ENCODE assay signal across 8 cellular contexts in the genomic region with DNA sequence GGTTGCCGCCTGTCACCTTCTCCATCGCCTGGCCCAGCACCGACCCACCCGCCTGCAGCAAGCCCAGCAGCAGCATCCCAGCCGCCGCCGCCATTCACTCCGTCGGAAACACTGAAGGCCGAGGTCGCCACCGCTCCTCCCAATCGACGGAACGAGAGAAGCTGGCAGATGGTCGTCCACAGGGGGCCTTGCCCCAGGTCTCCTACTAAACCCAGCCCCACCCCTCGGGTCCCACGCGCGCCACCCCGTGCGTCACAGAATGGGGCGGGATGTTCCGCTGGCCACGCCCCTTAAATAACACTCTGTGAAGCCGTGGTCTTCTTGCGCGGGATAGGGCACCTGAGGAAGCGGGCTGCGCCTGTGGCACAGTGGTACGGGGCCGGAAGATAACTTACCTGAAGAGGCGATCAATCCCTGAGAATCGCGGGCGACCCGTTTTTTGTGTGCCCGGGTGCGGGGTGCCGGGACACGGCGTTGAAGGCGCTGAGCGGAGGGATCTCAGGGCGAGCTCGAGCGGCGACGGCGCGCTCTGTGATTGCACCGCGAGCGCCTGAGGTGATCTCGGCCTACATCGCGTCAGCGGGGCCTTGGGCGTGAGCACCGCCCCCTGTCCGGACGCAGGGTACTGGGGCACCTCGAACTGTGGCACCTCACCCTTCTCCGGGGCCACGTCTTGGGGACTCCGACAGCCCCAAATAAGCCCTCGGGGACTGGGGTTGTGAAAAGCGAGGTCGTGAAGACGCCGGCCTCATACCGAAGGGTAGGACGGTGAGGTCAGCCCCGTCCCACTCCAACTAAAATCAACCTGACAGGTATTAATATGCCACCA.
DNase-seq lines count a peak whose midpoint lies in the region; ATAC-seq and TF ChIP-seq lines count a peak whose summit lies in the region.

A gene (minus strand): TSS at position 207 of the 829 bp plus-strand sequence. CDS start 113 bp downstream, at position 94.

- DNase-seq in GM10266 (ENCODE audit: extremely low spot score) (peak; percentile 93), NCI-H1092 treated with DMSO at 0.1 percent for 48 hours (lab: John Stamatoyannopoulos, UW) (peak; percentile 98), globus pallidus (ENCODE audit: low spot score) (peak; percentile 92), nucleus accumbens (lab: John Stamatoyannopoulos, UW) (peak; percentile 44 to 97 (median 90)), superior temporal gyrus (ENCODE audit: extremely low spot score) (peak; percentile 92)

- H3K27me3 Mint-ChIP-seq in activated naive CD4-positive, alpha-beta T cell treated with anti-CD3 and anti-CD28 coated beads, Interleukin-2, amount 50 U/mL, for 24 hours: no peaks in the 10 kb centered on the region

- peaks cover 4% of the 10 kb centered on the region for H3K36me3 Mint-ChIP-seq in activated naive CD4-positive, alpha-beta T cell treated with anti-CD3 and anti-CD28 coated beads, Interleukin-2, amount 50 U/mL, for 24 hours

- peak; percentile 91 for ATAC-seq in HG02623 (IDR thresholded peaks at IDR 0.05; ENCODE audit: unreplicated experiment)
- ATAC-seq in SK-N-SH treated with all-trans-retinoic acid at 6 μM for 48 hours: peak; percentile 90

- TF ChIP-seq CTCF in GM10266 (IDR thresholded peaks at IDR 0.05; ENCODE audit: control insufficient read depth, insufficient read depth, low read depth, missing control alignments): no peak

- peak within 1 kb of the TSS; percentile 98 for H3K4me3 Mint-ChIP-seq in activated naive CD4-positive, alpha-beta T cell treated with anti-CD3 and anti-CD28 coated beads, Interleukin-2, amount 50 U/mL, for 24 hours

- peak within 1 kb of the TSS; percentile 99 for H3K27ac Mint-ChIP-seq in activated naive CD4-positive, alpha-beta T cell treated with anti-CD3 and anti-CD28 coated beads, Interleukin-2, amount 50 U/mL, for 24 hours

- peaks cover 37% of the 10 kb centered on the region for H3K4me1 Mint-ChIP-seq in activated naive CD4-positive, alpha-beta T cell treated with anti-CD3 and anti-CD28 coated beads, Interleukin-2, amount 50 U/mL, for 24 hours

- H3K9me3 Mint-ChIP-seq in activated naive CD4-positive, alpha-beta T cell treated with anti-CD3 and anti-CD28 coated beads, Interleukin-2, amount 50 U/mL, for 24 hours: no peaks in the 10 kb centered on the region

TF ChIP-seq in SK-N-SH treated with all-trans-retinoic acid at 6 μM for 48 hours, 23 proteins besides CTCF, POLR2A, EP300 and RAD21 (continues in another document):
- no peak for TF ChIP-seq BACH2 (CRISPR knock-in tag; IDR thresholded peaks at IDR 0.05; ENCODE audit: borderline replicate concordance)
- no peak for TF ChIP-seq ZFP30 (CRISPR knock-in tag; IDR thresholded peaks at IDR 0.05)
- TF ChIP-seq, protein P1, sequence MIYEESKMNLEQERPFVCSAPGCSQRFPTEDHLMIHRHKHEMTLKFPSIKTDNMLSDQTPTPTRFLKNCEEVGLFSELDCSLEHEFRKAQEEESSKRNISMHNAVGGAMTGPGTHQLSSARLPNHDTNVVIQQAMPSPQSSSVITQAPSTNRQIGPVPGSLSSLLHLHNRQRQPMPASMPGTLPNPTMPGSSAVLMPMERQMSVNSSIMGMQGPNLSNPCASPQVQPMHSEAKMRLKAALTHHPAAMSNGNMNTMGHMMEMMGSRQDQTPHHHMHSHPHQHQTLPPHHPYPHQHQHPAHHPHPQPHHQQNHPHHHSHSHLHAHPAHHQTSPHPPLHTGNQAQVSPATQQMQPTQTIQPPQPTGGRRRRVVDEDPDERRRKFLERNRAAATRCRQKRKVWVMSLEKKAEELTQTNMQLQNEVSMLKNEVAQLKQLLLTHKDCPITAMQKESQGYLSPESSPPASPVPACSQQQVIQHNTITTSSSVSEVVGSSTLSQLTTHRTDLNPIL (CRISPR knock-in tag; IDR thresholded peaks at IDR 0.05; ENCODE audit: low read depth): no peak
- TF ChIP-seq ISL1 (CRISPR knock-in tag; IDR thresholded peaks at IDR 0.05): no peak
- TF ChIP-seq, protein P2, sequence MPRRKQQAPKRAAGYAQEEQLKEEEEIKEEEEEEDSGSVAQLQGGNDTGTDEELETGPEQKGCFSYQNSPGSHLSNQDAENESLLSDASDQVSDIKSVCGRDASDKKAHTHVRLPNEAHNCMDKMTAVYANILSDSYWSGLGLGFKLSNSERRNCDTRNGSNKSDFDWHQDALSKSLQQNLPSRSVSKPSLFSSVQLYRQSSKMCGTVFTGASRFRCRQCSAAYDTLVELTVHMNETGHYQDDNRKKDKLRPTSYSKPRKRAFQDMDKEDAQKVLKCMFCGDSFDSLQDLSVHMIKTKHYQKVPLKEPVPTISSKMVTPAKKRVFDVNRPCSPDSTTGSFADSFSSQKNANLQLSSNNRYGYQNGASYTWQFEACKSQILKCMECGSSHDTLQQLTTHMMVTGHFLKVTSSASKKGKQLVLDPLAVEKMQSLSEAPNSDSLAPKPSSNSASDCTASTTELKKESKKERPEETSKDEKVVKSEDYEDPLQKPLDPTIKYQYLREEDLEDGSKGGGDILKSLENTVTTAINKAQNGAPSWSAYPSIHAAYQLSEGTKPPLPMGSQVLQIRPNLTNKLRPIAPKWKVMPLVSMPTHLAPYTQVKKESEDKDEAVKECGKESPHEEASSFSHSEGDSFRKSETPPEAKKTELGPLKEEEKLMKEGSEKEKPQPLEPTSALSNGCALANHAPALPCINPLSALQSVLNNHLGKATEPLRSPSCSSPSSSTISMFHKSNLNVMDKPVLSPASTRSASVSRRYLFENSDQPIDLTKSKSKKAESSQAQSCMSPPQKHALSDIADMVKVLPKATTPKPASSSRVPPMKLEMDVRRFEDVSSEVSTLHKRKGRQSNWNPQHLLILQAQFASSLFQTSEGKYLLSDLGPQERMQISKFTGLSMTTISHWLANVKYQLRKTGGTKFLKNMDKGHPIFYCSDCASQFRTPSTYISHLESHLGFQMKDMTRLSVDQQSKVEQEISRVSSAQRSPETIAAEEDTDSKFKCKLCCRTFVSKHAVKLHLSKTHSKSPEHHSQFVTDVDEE (CRISPR knock-in tag; IDR thresholded peaks at IDR 0.05): peak; percentile 82; the same call in 1 of the 2 replicates
- TF ChIP-seq, protein P3, sequence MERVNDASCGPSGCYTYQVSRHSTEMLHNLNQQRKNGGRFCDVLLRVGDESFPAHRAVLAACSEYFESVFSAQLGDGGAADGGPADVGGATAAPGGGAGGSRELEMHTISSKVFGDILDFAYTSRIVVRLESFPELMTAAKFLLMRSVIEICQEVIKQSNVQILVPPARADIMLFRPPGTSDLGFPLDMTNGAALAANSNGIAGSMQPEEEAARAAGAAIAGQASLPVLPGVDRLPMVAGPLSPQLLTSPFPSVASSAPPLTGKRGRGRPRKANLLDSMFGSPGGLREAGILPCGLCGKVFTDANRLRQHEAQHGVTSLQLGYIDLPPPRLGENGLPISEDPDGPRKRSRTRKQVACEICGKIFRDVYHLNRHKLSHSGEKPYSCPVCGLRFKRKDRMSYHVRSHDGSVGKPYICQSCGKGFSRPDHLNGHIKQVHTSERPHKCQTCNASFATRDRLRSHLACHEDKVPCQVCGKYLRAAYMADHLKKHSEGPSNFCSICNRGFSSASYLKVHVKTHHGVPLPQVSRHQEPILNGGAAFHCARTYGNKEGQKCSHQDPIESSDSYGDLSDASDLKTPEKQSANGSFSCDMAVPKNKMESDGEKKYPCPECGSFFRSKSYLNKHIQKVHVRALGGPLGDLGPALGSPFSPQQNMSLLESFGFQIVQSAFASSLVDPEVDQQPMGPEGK (CRISPR knock-in tag; IDR thresholded peaks at IDR 0.05; ENCODE audit: borderline replicate concordance): peak; percentile 48; the same call in 1 of the 2 replicates
- TF ChIP-seq GLIS3 (CRISPR knock-in tag; IDR thresholded peaks at IDR 0.05): no peak
- 0 out of 2 replicates have a peak, but pooled peaks have one; percentile 23 for TF ChIP-seq CSDC2 (CRISPR knock-in tag; IDR thresholded peaks at IDR 0.05)
- no peak for TF ChIP-seq OSR1 (CRISPR knock-in tag; IDR thresholded peaks at IDR 0.05)
- no peak for TF ChIP-seq ZNF70 (CRISPR knock-in tag; IDR thresholded peaks at IDR 0.05)
- TF ChIP-seq TCF4 (CRISPR knock-in tag; IDR thresholded peaks at IDR 0.05; ENCODE audit: borderline replicate concordance): no peak; the same call in 1 of the 2 replicates
- TF ChIP-seq SNAI2 (CRISPR knock-in tag; IDR thresholded peaks at IDR 0.05): no peak
- TF ChIP-seq ESRRG (CRISPR knock-in tag; IDR thresholded peaks at IDR 0.05): no peak
- TF ChIP-seq ZC3H10 (CRISPR knock-in tag; IDR thresholded peaks at IDR 0.05): no peak
- peak; percentile 30; the same call in 1 of the 2 replicates for TF ChIP-seq TOX (CRISPR knock-in tag; IDR thresholded peaks at IDR 0.05; ENCODE audit: borderline replicate concordance)
- TF ChIP-seq, protein P4, sequence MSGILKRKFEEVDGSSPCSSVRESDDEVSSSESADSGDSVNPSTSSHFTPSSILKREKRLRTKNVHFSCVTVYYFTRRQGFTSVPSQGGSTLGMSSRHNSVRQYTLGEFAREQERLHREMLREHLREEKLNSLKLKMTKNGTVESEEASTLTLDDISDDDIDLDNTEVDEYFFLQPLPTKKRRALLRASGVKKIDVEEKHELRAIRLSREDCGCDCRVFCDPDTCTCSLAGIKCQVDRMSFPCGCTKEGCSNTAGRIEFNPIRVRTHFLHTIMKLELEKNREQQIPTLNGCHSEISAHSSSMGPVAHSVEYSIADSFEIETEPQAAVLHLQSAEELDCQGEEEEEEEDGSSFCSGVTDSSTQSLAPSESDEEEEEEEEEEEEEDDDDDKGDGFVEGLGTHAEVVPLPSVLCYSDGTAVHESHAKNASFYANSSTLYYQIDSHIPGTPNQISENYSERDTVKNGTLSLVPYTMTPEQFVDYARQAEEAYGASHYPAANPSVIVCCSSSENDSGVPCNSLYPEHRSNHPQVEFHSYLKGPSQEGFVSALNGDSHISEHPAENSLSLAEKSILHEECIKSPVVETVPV (CRISPR knock-in tag; IDR thresholded peaks at IDR 0.05): peak; percentile 70; the same call in 1 of the 2 replicates
- no peak for TF ChIP-seq ZNF565 (CRISPR knock-in tag; conservative IDR thresholded peaks at IDR 0.05; ENCODE audit: low read depth)
- TF ChIP-seq ZNF8 (CRISPR knock-in tag; IDR thresholded peaks at IDR 0.05): no peak
- TF ChIP-seq ZFP3 (CRISPR knock-in tag; IDR thresholded peaks at IDR 0.05): peak; percentile 83; the same call in 1 of the 2 replicates
- TF ChIP-seq RARB (CRISPR knock-in tag; IDR thresholded peaks at IDR 0.05): no peak; the same call in 1 of the 2 replicates

Comparison
In these comparisons a context has a peak if more than half of its experiments do, and no peak if none do; other contexts are left out.
1. Peak in every context shown above with its lines: DNase-seq and ATAC-seq.